In the genomic region with DNA sequence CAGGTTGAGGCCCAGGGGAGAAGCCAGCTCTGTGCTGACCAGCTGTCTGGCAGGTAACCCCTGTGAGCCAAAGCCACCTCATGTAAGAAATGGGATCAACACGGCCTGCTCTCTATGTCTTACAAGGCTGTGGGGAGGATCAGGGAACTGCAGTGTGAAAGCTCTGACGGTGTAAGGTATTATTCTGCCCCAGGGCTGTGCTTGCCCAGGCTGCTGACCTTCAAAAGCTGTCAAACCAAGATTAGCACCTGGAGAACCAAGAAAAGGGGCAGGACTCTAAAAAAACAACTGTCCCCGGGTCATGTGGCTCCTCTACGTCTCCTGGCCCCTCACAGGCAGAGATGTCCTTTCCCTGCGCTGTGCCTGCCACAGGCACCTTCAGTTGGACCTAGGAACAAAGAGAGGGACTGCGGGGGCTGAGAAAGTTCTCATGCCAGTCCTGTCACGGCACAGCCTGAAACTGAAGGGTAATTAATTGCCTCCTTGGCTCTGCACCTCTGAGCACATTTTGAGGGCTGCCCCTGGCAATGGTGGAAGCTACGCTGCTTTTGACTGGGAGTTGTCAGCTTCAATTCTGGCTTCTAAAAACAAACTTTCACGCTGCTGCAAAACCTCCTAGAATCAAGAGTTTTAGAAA, we compare ENCODE assay signal across 16 cellular contexts.
DNase-seq lines count a peak whose midpoint lies in the region; ATAC-seq, FAIRE-seq and TF ChIP-seq lines count a peak whose summit lies in the region.
"Had no signal": no experiment of that assay in that cellular context is flagged by ENCODE, and none has a peak within 500 bp of the region (broad histone marks: within the 10 kb centered on the region; RNA-seq: fewer than 3 reads in every experiment).

No MANE protein-coding gene starts in this region.

- no peak for TF ChIP-seq POLR2A in esophagus muscularis mucosa (IDR thresholded peaks at IDR 0.05; ENCODE audit: low read depth)

- DNase-seq in WERI-Rb-1 (peak; percentile 46), esophagus muscularis mucosa (ENCODE audit: extremely low spot score) (no peak), pancreas (peak in 3 of 6 donors; percentile 42 to 64 (median 44)), UCSD-AML1 (lab: John Stamatoyannopoulos, UW; ENCODE audit: unreplicated experiment) (no peak), EL (no peak)
- no peak for DNase-seq in activated CD4-positive, CD25-positive, alpha-beta regulatory T cell treated with anti-CD3 and anti-CD28 coated beads, Interleukin-2, amount 50 U/mL, for 72 hours
- no peak for DNase-seq in activated naive CD4-positive, alpha-beta T cell treated with anti-CD3 and anti-CD28 coated beads for 36 hours
- DNase-seq: DMS153, NCI-H1105, NCI-H187 treated with DMSO at 0.1 percent for 48 hours, NCI-H748 treated with DMSO at 0.1 percent for 48 hours, SJCRH30 had no signal

- TF ChIP-seq EP300 in esophagus muscularis mucosa (IDR thresholded peaks at IDR 0.05) = no peak

- H3K4me3 Mint-ChIP-seq in activated naive CD4-positive, alpha-beta T cell treated with anti-CD3 and anti-CD28 coated beads for 36 hours = no peak overlapping the region

- no peak overlapping the region for H3K27ac Mint-ChIP-seq in activated naive CD4-positive, alpha-beta T cell treated with anti-CD3 and anti-CD28 coated beads for 36 hours

- WGBS in esophagus muscularis mucosa = 49% methylated on average over 7 of the region's 9 CpGs
- WGBS in pancreas, 2 donors = 38 to 41% methylated on average over 9 of the region's 9 CpGs

- ATAC-seq in pancreas = peak; percentile 65 to 87 (median 78)

- no peak for FAIRE-seq in pancreas (lab: Jason Lieb, UNC)
- FAIRE-seq: GM19239, H54 had no signal

- H3K36me3 ChIP-seq in HEK293 (ENCODE audit: control insufficient read depth in 2 of 2, insufficient read depth in 1 of 2, low read length in 2 of 2) (peaks cover 0 to 7% of the 10 kb centered on the region in 2 experiments; a peak in 1 of 3 replicates), WERI-Rb-1 (peaks cover 13% of the 10 kb centered on the region), esophagus muscularis mucosa (no peaks in the 10 kb centered on the region), pancreas (no peaks in the 10 kb centered on the region)

- CTCF ChIA-PET in HEK293 (lab: Yijun Ruan, JAX) = interaction anchor here (0.8 to 1.1 kb wide), 2 partner anchors 17 to 74 kb away, joined by 3 to 5 read pairs; no protein-coding TSS in a partner anchor
- CTCF ChIA-PET in activated naive CD4-positive, alpha-beta T cell treated with anti-CD3 and anti-CD28 coated beads for 36 hours (lab: Charles Lee) = no interaction called here

- H3K4me1 Mint-ChIP-seq in activated naive CD4-positive, alpha-beta T cell treated with anti-CD3 and anti-CD28 coated beads for 36 hours (ENCODE audit: low read depth) = no peaks in the 10 kb centered on the region

- H3K27ac ChIP-seq in HEK293 (ENCODE audit: extremely low read depth, low read depth, low read length) (no peak overlapping the region), WERI-Rb-1 (no peak overlapping the region; the same call in 1 of the 2 replicates), esophagus muscularis mucosa (replicated peaks in 1 of 4) (peak overlapping the region in 3 of 4 donors; percentile 16 to 42 (median 27)), pancreas (peak overlapping the region; percentile 30 to 64 (median 56))
- H3K27ac ChIP-seq: C4-2B, SJCRH30 had no signal

- H3K4me1 ChIP-seq in HEK293 (ENCODE audit: control insufficient read depth, insufficient read depth, low read length) = no peaks in the 10 kb centered on the region
- H3K4me1 ChIP-seq in esophagus muscularis mucosa = peaks cover 0 to 18% (median 13%) of the 10 kb centered on the region in 4 donors
- H3K4me1 ChIP-seq in pancreas = peaks cover 8 to 20% (median 12%) of the 10 kb centered on the region in 3 donors
- H3K4me1 ChIP-seq: SJCRH30 had no signal

- H3K27me3 Mint-ChIP-seq in activated naive CD4-positive, alpha-beta T cell treated with anti-CD3 and anti-CD28 coated beads for 36 hours (ENCODE audit: low read depth) = peaks cover 2% of the 10 kb centered on the region

- POLR2A ChIA-PET in HEK293 (lab: Yijun Ruan, JAX) = no interaction called here

- no peak overlapping the region for H3K4me3 ChIP-seq in HEK293 (ENCODE audit: low read depth, low read length)
- no peak overlapping the region for H3K4me3 ChIP-seq in WERI-Rb-1 (ENCODE audit: low read depth, low read length)
- H3K4me3 ChIP-seq in esophagus muscularis mucosa = no peak overlapping the region
- no peak overlapping the region for H3K4me3 ChIP-seq in pancreas
- H3K4me3 ChIP-seq: SJCRH30 had no signal

- H3K9me3 ChIP-seq in HEK293 (ENCODE audit: control insufficient read depth, insufficient read depth, low read depth, low read length) (no peaks in the 10 kb centered on the region), WERI-Rb-1 (ENCODE audit: severe bottlenecking) (no peaks in the 10 kb centered on the region), esophagus muscularis mucosa (no peaks in the 10 kb centered on the region), pancreas (no peaks in the 10 kb centered on the region)
- H3K9me3 ChIP-seq: SJCRH30 had no signal

- intact Hi-C loops in esophagus muscularis mucosa (cut with DNase I) (no loop called here), pancreas (cut with DNase I) (no loop called here)
- intact Hi-C loops in activated naive CD4-positive, alpha-beta T cell treated with anti-CD3 and anti-CD28 coated beads for 36 hours (cut with micrococcal nuclease) = no loop called here

- TF ChIP-seq CTCF in HEK293 (tag by site-specific recombination; IDR thresholded peaks at IDR 0.05) = no peak
- no peak for TF ChIP-seq CTCF in WERI-Rb-1 (IDR thresholded peaks at IDR 0.05; ENCODE audit: low read depth, low read length)
- no peak for TF ChIP-seq CTCF in esophagus muscularis mucosa (IDR thresholded peaks at IDR 0.05)
- no peak for TF ChIP-seq CTCF in pancreas (IDR thresholded peaks at IDR 0.05)

- no peaks in the 10 kb centered on the region for H3K9me3 Mint-ChIP-seq in activated naive CD4-positive, alpha-beta T cell treated with anti-CD3 and anti-CD28 coated beads for 36 hours

- H3K36me3 Mint-ChIP-seq in activated naive CD4-positive, alpha-beta T cell treated with anti-CD3 and anti-CD28 coated beads for 36 hours (ENCODE audit: low read depth) = no peaks in the 10 kb centered on the region

- H3K27me3 ChIP-seq in WERI-Rb-1 (ENCODE audit: insufficient read depth, low read depth, severe bottlenecking) (no peaks in the 10 kb centered on the region), esophagus muscularis mucosa (no peaks in the 10 kb centered on the region), pancreas (no peaks in the 10 kb centered on the region)
- H3K27me3 ChIP-seq: SJCRH30 had no signal

TF ChIP-seq in HEK293, 187 proteins besides CTCF, POLR2A, EP300 and RAD21:
- TF ChIP-seq ZNF341 (tag by site-specific recombination; IDR thresholded peaks at IDR 0.05; ENCODE audit: low read depth) (peak; percentile 41; the same call in 1 of the 2 replicates), PRDM1 (tag by site-specific recombination; IDR thresholded peaks at IDR 0.05) (no peak)
TF ChIP-seq in HEK293: peak in this region for 1.

Comparison
In these comparisons a context has a peak if more than half of its experiments do, and no peak if none do; other contexts are left out.
1. H3K27ac ChIP-seq: peak in esophagus muscularis mucosa (3 of 4) and pancreas (4 of 4); none in HEK293 (single experiment) and WERI-Rb-1 (single experiment).